In the genomic region with DNA sequence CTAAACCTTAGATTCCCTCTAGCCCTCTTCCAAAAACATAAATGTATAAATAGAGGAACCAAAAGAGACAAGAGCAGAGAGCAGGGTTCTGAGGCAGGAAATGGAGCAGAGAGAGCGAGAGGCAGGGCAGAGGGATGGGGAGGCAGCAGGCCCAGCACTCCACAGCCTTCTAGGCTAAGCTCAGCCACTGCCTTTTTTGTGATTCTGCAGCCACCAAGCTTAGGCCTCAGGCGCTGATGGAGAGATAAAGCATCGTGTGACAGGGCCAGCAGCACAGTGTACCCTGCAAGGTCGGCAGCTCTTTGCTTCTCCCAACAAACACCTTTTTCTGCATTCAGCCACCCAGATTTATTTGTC, we compare ENCODE assay signal across 9 cellular contexts. TPM values are rescaled to one million over a fixed set of nuclear protein-coding genes. Genes with fewer than 3 reads are reported as not detected.
DNase-seq lines count a peak whose midpoint lies in the region; ATAC-seq and TF ChIP-seq lines count a peak whose summit lies in the region.
"Had no signal": no experiment of that assay in that cellular context is flagged by ENCODE, and none has a peak within 500 bp of the region (broad histone marks: within the 10 kb centered on the region; RNA-seq: fewer than 3 reads in every experiment).

No MANE protein-coding gene starts in this region.

- H4K20me1 ChIP-seq in neural cell (ENCODE audit: insufficient read depth): no peaks in the 10 kb centered on the region

- no peaks in the 10 kb centered on the region for H3K36me3 ChIP-seq in neural cell (ENCODE audit: insufficient read depth, low read length)

- H3K27ac ChIP-seq in 22Rv1 (peak overlapping the region; percentile 94), neural cell (ENCODE audit: low read length) (no peak overlapping the region)

- no peak overlapping the region for H3K27ac Mint-ChIP-seq in activated CD8-positive, alpha-beta T cell treated with anti-CD3 and anti-CD28 coated beads, Interleukin-2, amount 10 ng/mL, durations not matched to agents 7 days and 5 days
- no peak overlapping the region for H3K27ac Mint-ChIP-seq in activated CD4-positive, alpha-beta T cell treated with anti-CD3 and anti-CD28 coated beads, Interleukin-2, amount 10 ng/mL, durations not matched to agents 7 days and 5 days

- TF ChIP-seq CTCF in 22Rv1 (IDR thresholded peaks at IDR 0.05): no peak
- no peak for TF ChIP-seq CTCF in neural cell (IDR thresholded peaks at IDR 0.05; ENCODE audit: poor library complexity, severe bottlenecking)

- no peaks in the 10 kb centered on the region for H3K27me3 ChIP-seq in neural cell (ENCODE audit: insufficient read depth, low read depth, low read length)

- peak overlapping the region; percentile 15 for H3K9ac ChIP-seq in neural cell (ENCODE audit: low read length)

- TF ChIP-seq RAD21 in neural cell (conservative IDR thresholded peaks at IDR 0.05): no peak

- POLR2A ChIA-PET in activated CD8-positive, alpha-beta T cell treated with anti-CD3 and anti-CD28 coated beads, Interleukin-2, amount 10 ng/mL, durations not matched to agents 7 days and 5 days (lab: Charles Lee): interaction anchor here (0.5 to 1.7 kb wide), 2 partner anchors 14 to 426 kb away, joined by 3 to 6 read pairs; a partner anchor contains a TSS
- POLR2A ChIA-PET in activated CD4-positive, alpha-beta T cell treated with anti-CD3 and anti-CD28 coated beads, Interleukin-2, amount 10 ng/mL, durations not matched to agents 7 days and 5 days (lab: Charles Lee): no interaction called here

- H3K9me3 ChIP-seq in neural cell (ENCODE audit: low read length): no peaks in the 10 kb centered on the region

- no peak overlapping the region for H3K4me2 ChIP-seq in neural cell (ENCODE audit: low read length)

- H3K9me3 Mint-ChIP-seq in activated CD8-positive, alpha-beta T cell treated with anti-CD3 and anti-CD28 coated beads, Interleukin-2, amount 10 ng/mL, durations not matched to agents 7 days and 5 days (ENCODE audit: insufficient read depth): no peaks in the 10 kb centered on the region
- H3K9me3 Mint-ChIP-seq in activated CD4-positive, alpha-beta T cell treated with anti-CD3 and anti-CD28 coated beads, Interleukin-2, amount 10 ng/mL, durations not matched to agents 7 days and 5 days: no peaks in the 10 kb centered on the region

- ATAC-seq in activated CD8-positive, alpha-beta T cell treated with anti-CD3 and anti-CD28 coated beads, Interleukin-2, amount 10 ng/mL, durations not matched to agents 7 days and 5 days: no peak

- no peaks in the 10 kb centered on the region for H3F3A ChIP-seq in neural cell (ENCODE audit: insufficient read depth, low read length, poor library complexity, severe bottlenecking)

- H3K79me2 ChIP-seq in neural cell (replicated peaks; ENCODE audit: insufficient read depth, low read length): no peaks in the 10 kb centered on the region

- H3K27me3 Mint-ChIP-seq in activated CD8-positive, alpha-beta T cell treated with anti-CD3 and anti-CD28 coated beads, Interleukin-2, amount 10 ng/mL, durations not matched to agents 7 days and 5 days (ENCODE audit: low read depth): peaks cover 21% of the 10 kb centered on the region
- H3K27me3 Mint-ChIP-seq in activated CD4-positive, alpha-beta T cell treated with anti-CD3 and anti-CD28 coated beads, Interleukin-2, amount 10 ng/mL, durations not matched to agents 7 days and 5 days: peaks cover 15% of the 10 kb centered on the region

- no peaks in the 10 kb centered on the region for H3K9me2 ChIP-seq in neural cell (ENCODE audit: insufficient read depth, low read length)

- no peak overlapping the region for H3K4me3 ChIP-seq in neural cell (ENCODE audit: low read length)

- no peak overlapping the region for H2AFZ ChIP-seq in neural cell (ENCODE audit: low read depth, low read length)

- TF ChIP-seq EP300 in neural cell (conservative IDR thresholded peaks at IDR 0.05; ENCODE audit: poor library complexity, severe bottlenecking): no peak

- CTCF ChIA-PET in activated CD8-positive, alpha-beta T cell treated with anti-CD3 and anti-CD28 coated beads, Interleukin-2, amount 10 ng/mL, durations not matched to agents 7 days and 5 days (lab: Charles Lee): interaction anchor here (1.1 kb wide), 1 partner anchor 12 kb away, joined by 3 read pairs; no protein-coding TSS in a partner anchor
- CTCF ChIA-PET in activated CD4-positive, alpha-beta T cell treated with anti-CD3 and anti-CD28 coated beads, Interleukin-2, amount 10 ng/mL, durations not matched to agents 7 days and 5 days (lab: Charles Lee): interaction anchor here (0.9 to 1.7 kb wide), 2 partner anchors 14 to 78 kb away, joined by 3 to 6 read pairs; a partner anchor contains a TSS

- H3K4me3 Mint-ChIP-seq in activated CD8-positive, alpha-beta T cell treated with anti-CD3 and anti-CD28 coated beads, Interleukin-2, amount 10 ng/mL, durations not matched to agents 7 days and 5 days: no peak overlapping the region
- no peak overlapping the region for H3K4me3 Mint-ChIP-seq in activated CD4-positive, alpha-beta T cell treated with anti-CD3 and anti-CD28 coated beads, Interleukin-2, amount 10 ng/mL, durations not matched to agents 7 days and 5 days

- DNase-seq in NCI-H526 (lab: John Stamatoyannopoulos, UW): peak; percentile 31 to 68
- peak; percentile 59 for DNase-seq in ecto neural progenitor cell (ENCODE audit: low spot score)
- DNase-seq in stimulated activated CD4-positive, alpha-beta T cell treated with anti-CD3 and anti-CD28 coated beads, Interleukin-2, amount 100 ng/mL, for 48 hours: no peak
- no peak for DNase-seq in activated CD8-positive, alpha-beta T cell treated with anti-CD3 and anti-CD28 coated beads, Interleukin-2, amount 10 ng/mL, durations not matched to agents 7 days and 5 days
- DNase-seq in NCI-H187 (lab: John Stamatoyannopoulos, UW): no peak
- no peak for DNase-seq in activated CD4-positive, alpha-beta T cell treated with anti-CD3 and anti-CD28 coated beads, Interleukin-2, amount 10 ng/mL, durations not matched to agents 7 days and 5 days
- DNase-seq: NCI-H69 had no signal

- no peaks in the 10 kb centered on the region for H3K4me1 Mint-ChIP-seq in activated CD8-positive, alpha-beta T cell treated with anti-CD3 and anti-CD28 coated beads, Interleukin-2, amount 10 ng/mL, durations not matched to agents 7 days and 5 days (ENCODE audit: low read depth)
- H3K4me1 Mint-ChIP-seq in activated CD4-positive, alpha-beta T cell treated with anti-CD3 and anti-CD28 coated beads, Interleukin-2, amount 10 ng/mL, durations not matched to agents 7 days and 5 days: peaks cover 4% of the 10 kb centered on the region

- no peaks in the 10 kb centered on the region for H3K36me3 Mint-ChIP-seq in activated CD8-positive, alpha-beta T cell treated with anti-CD3 and anti-CD28 coated beads, Interleukin-2, amount 10 ng/mL, durations not matched to agents 7 days and 5 days (ENCODE audit: low read depth)
- no peaks in the 10 kb centered on the region for H3K36me3 Mint-ChIP-seq in activated CD4-positive, alpha-beta T cell treated with anti-CD3 and anti-CD28 coated beads, Interleukin-2, amount 10 ng/mL, durations not matched to agents 7 days and 5 days (ENCODE audit: low read depth)

TF ChIP-seq in neural cell, 6 proteins besides CTCF, POLR2A, EP300 and RAD21 (continues in another document):
- TF ChIP-seq EZH2 (IDR thresholded peaks at IDR 0.05; ENCODE audit: borderline replicate concordance, insufficient read depth, low read length, poor library complexity, severe bottlenecking) (no peak), SMC3 (conservative IDR thresholded peaks at IDR 0.05; ENCODE audit: poor library complexity) (no peak)

RNA-seq across cellular contexts. Expression of a gene that starts 14.4 kb away (rescaled TPM):
- 230 and 233 TPM in 2 replicates for polyA plus RNA-seq in neural cell
- polyA minus RNA-seq in neural cell: 126 and 143 TPM in 2 replicates
- 100 to 1,000 TPM; 264 to 273 TPM for total RNA-seq in activated CD8-positive, alpha-beta T cell treated with anti-CD3 and anti-CD28 coated beads, Interleukin-2, amount 10 ng/mL, durations not matched to agents 7 days and 5 days
- 100 to 1,000 TPM; 263 to 269 TPM for total RNA-seq in activated CD4-positive, alpha-beta T cell treated with anti-CD3 and anti-CD28 coated beads, Interleukin-2, amount 10 ng/mL, durations not matched to agents 7 days and 5 days

RNA-seq across cellular contexts. Expression of a gene that starts 36.7 kb away (rescaled TPM):
- polyA plus RNA-seq in neural cell: 33.9 and 41.4 TPM in 2 replicates
- polyA minus RNA-seq in neural cell: 25.1 and 25.2 TPM in 2 replicates
- total RNA-seq in activated CD8-positive, alpha-beta T cell treated with anti-CD3 and anti-CD28 coated beads, Interleukin-2, amount 10 ng/mL, durations not matched to agents 7 days and 5 days: 10 to 100 TPM; 18.9 to 20.0 TPM
- total RNA-seq in activated CD4-positive, alpha-beta T cell treated with anti-CD3 and anti-CD28 coated beads, Interleukin-2, amount 10 ng/mL, durations not matched to agents 7 days and 5 days: 10 to 100 TPM; 20.8 to 22.8 TPM

RNA-seq across cellular contexts. Expression of a gene that starts 52.8 kb away (rescaled TPM):
- not detected in 2 replicates for polyA plus RNA-seq in neural cell
- polyA minus RNA-seq in neural cell: not detected in 2 replicates
- 100 to 1,000 TPM; 141 to 148 TPM for total RNA-seq in activated CD8-positive, alpha-beta T cell treated with anti-CD3 and anti-CD28 coated beads, Interleukin-2, amount 10 ng/mL, durations not matched to agents 7 days and 5 days
- 100 to 1,000 TPM; 131 to 149 TPM for total RNA-seq in activated CD4-positive, alpha-beta T cell treated with anti-CD3 and anti-CD28 coated beads, Interleukin-2, amount 10 ng/mL, durations not matched to agents 7 days and 5 days

RNA-seq across cellular contexts. Expression of a gene that starts 59.7 kb away (rescaled TPM):
- polyA plus RNA-seq in neural cell: not detected in 2 replicates
- not detected in 2 replicates for polyA minus RNA-seq in neural cell
- total RNA-seq in activated CD8-positive, alpha-beta T cell treated with anti-CD3 and anti-CD28 coated beads, Interleukin-2, amount 10 ng/mL, durations not matched to agents 7 days and 5 days: 10 to 100 TPM; 72.0 to 74.4 TPM
- total RNA-seq in activated CD4-positive, alpha-beta T cell treated with anti-CD3 and anti-CD28 coated beads, Interleukin-2, amount 10 ng/mL, durations not matched to agents 7 days and 5 days: 10 to 100 TPM; 61.5 to 67.4 TPM

Comparison
In these comparisons a context has a peak if more than half of its experiments do, and no peak if none do; other contexts are left out.
1. DNase-seq: peak in NCI-H526 (2 of 2) and ecto neural progenitor cell (single experiment); none in stimulated activated CD4-positive, alpha-beta T cell treated with anti-CD3 and anti-CD28 coated beads, Interleukin-2, amount 100 ng/mL, for 48 hours (0 of 2), activated CD8-positive, alpha-beta T cell treated with anti-CD3 and anti-CD28 coated beads, Interleukin-2, amount 10 ng/mL, durations not matched to agents 7 days and 5 days (single experiment), NCI-H187 (0 of 2) and activated CD4-positive, alpha-beta T cell treated with anti-CD3 and anti-CD28 coated beads, Interleukin-2, amount 10 ng/mL, durations not matched to agents 7 days and 5 days (single experiment).